Comparison of ENCODE assay signal across 10 cellular contexts in genomic region chr5:141421489-141421855, GRCh38. TPM values are rescaled to one million over a fixed set of nuclear protein-coding genes. Genes with fewer than 3 reads are reported as not detected.
A peak's percentile ranks its signal among the peaks of the same experiment; 100 is the strongest.
DNase-seq lines count a peak whose midpoint lies in the region; ATAC-seq, FAIRE-seq and TF ChIP-seq lines count a peak whose summit lies in the region.
"Had no signal": no experiment of that assay in that cellular context is flagged by ENCODE, and none has a peak within 500 bp of the region (broad histone marks: within the 10 kb centered on the region; RNA-seq: fewer than 3 reads in every experiment).

No MANE protein-coding gene starts in this region.

- no peak for TF ChIP-seq RAD21 in GM12878 (IDR thresholded peaks at IDR 0.05; ENCODE audit: insufficient read depth, low read depth, low read length)

- DNase-seq in GM12891 (ENCODE audit: insufficient read length, low spot score) (no peak), GM12878 (ENCODE audit: low read depth, low spot score) (no peak), memory B cell (ENCODE audit: low spot score in 2 of 2) (no peak), T-helper 9 cell (no peak), left lobe of liver (ENCODE audit: low spot score) (no peak)
- DNase-seq: cerebellar nuclear complex, NCI-H2171 had no signal

- H3K27ac ChIP-seq in ACC112 (ENCODE audit: low read depth, low read length) = no peak overlapping the region
- H3K27ac ChIP-seq in GM12878 (ENCODE audit: control insufficient read depth, insufficient read depth) = no peak overlapping the region

- peaks cover 79% of the 10 kb centered on the region for H3K27me3 ChIP-seq in ACC112 (ENCODE audit: insufficient read depth, low read length)
- no peaks in the 10 kb centered on the region; a peak in 1 of 4 replicates for H3K27me3 ChIP-seq in GM12878 (replicated peaks in 1 of 2; ENCODE audit: control insufficient read depth in 2 of 2, insufficient read depth in 2 of 2, low read length in 1 of 2)

- peak overlapping the region; percentile 72 for H3K27ac Mint-ChIP-seq in memory B cell

- TF ChIP-seq EP300 in GM12878 (IDR thresholded peaks at IDR 0.05; ENCODE audit: borderline replicate concordance in 1 of 2, control insufficient read depth in 1 of 2, low read depth in 2 of 2, low read length in 2 of 2) = no peak

- peaks cover 14% of the 10 kb centered on the region for H3K27me3 Mint-ChIP-seq in memory B cell

- TF ChIP-seq CTCF in GM12878 (IDR thresholded peaks at IDR 0.05 in 2 of 3, conservative IDR thresholded peaks at IDR 0.05 in 1 of 3; ENCODE audit: control insufficient read depth in 2 of 3, extremely low read depth in 1 of 3, insufficient read depth in 1 of 3, low read depth in 3 of 3, low read length in 3 of 3) = no peak

- FAIRE-seq in GM12891 (lab: Jason Lieb, UNC) (peak; percentile 9), GM12878 (lab: Jason Lieb, UNC) (no peak)

- H3K79me2 ChIP-seq in ACC112 (ENCODE audit: control insufficient read depth, insufficient read depth, low read length, unreplicated experiment) (no peaks in the 10 kb centered on the region), GM12878 (ENCODE audit: control insufficient read depth, insufficient read depth, low read length) (no peaks in the 10 kb centered on the region)

- in situ Hi-C loops in GM12878 (cut with MboI) = no loop called here

- peak overlapping the region; percentile 80 for H3K4me3 Mint-ChIP-seq in memory B cell

- H4K20me1 ChIP-seq in GM12878 (ENCODE audit: control insufficient read depth, insufficient read depth) = no peaks in the 10 kb centered on the region

- H2AFZ ChIP-seq in ACC112 (ENCODE audit: low read length, unreplicated experiment) (peak overlapping the region; percentile 92), GM12878 (ENCODE audit: control insufficient read depth, low read depth, low read length) (peak overlapping the region; percentile 98)

- no peaks in the 10 kb centered on the region for H3K4me1 ChIP-seq in ACC112 (ENCODE audit: control insufficient read depth, insufficient read depth, low read length, unreplicated experiment)
- peaks cover 4% of the 10 kb centered on the region; the same call in 1 of the 2 replicates for H3K4me1 ChIP-seq in GM12878 (ENCODE audit: control insufficient read depth, insufficient read depth, low read length)

- peak overlapping the region; percentile 85 for H3K4me3 ChIP-seq in ACC112 (ENCODE audit: low read depth, low read length)
- peak overlapping the region; percentile 76 for H3K4me3 ChIP-seq in GM12878

- 32% methylated on average over 13 of the region's 13 CpGs for WGBS in GM12878 (ENCODE audit: insufficient coverage, insufficient replicate concordance, low lambda C conversion rate, missing lambda C conversion rate)

- BruUV-seq in GM12878 (replicated peaks; lab: Mats Ljungman, UMichigan) = no TSS peak

- TF ChIP-seq POLR2A in GM12891 (IDR thresholded peaks at IDR 0.05; ENCODE audit: low read depth, low read length) (no peak), GM12878 (IDR thresholded peaks at IDR 0.05; ENCODE audit: low read depth, low read length) (no peak)

- H3K9ac ChIP-seq in GM12878 (ENCODE audit: control insufficient read depth, insufficient read depth, low read length) = peak overlapping the region; percentile 64

- RAD21 ChIA-PET in GM12878 (lab: Charles Lee; ENCODE audit: unreplicated experiment) = interaction anchor here (0.6 to 2.6 kb wide), 21 partner anchors 9 to 171 kb away, joined by 3 to 34 read pairs (median 6); partner anchors contain the start of genes PCDHGA10, PCDHGA12, PCDHGB3 and PCDHGC3

- intact Hi-C loops in GM12878 (cut with micrococcal nuclease; ENCODE audit: unreplicated experiment) = loop anchor here (1.0 to 2.0 kb wide), 3 partner anchors 53 to 137 kb away; partner anchors contain the start of gene PCDHGC3

- peaks cover 15% of the 10 kb centered on the region; the same call in 2 of the 3 replicates for H3K9me3 ChIP-seq in GM12878 (replicated peaks; ENCODE audit: control insufficient read depth, insufficient read depth, low read length)

- ATAC-seq in GM12878 (no peak), memory B cell (ENCODE audit: low read depth) (no peak), GM18907 (IDR thresholded peaks at IDR 0.05; ENCODE audit: unreplicated experiment) (no peak), left lobe of liver (no peak), GM21529 (IDR thresholded peaks at IDR 0.05; ENCODE audit: unreplicated experiment) (no peak)

- POLR2A ChIA-PET in GM12878 (lab: Charles Lee) = interaction anchor here (1.0 to 1.2 kb wide), 2 partner anchors 9 to 142 kb away, joined by 3 to 5 read pairs; partner anchors contain the start of gene PCDHGA10

- no peaks in the 10 kb centered on the region for H3K36me3 ChIP-seq in ACC112 (ENCODE audit: insufficient read depth, low read length)
- no peaks in the 10 kb centered on the region for H3K36me3 ChIP-seq in GM12878 (ENCODE audit: control insufficient read depth in 2 of 2, insufficient read depth in 2 of 2, low read length in 1 of 2)

- H3K4me2 ChIP-seq in GM12878 (ENCODE audit: control insufficient read depth, insufficient read depth) = peak overlapping the region; percentile 79

- H3K4me1 Mint-ChIP-seq in memory B cell = peaks cover 4% of the 10 kb centered on the region

- peaks cover 5% of the 10 kb centered on the region for H3K36me3 Mint-ChIP-seq in memory B cell

- peaks cover 15% of the 10 kb centered on the region for H3K9me3 Mint-ChIP-seq in memory B cell

- CTCF ChIA-PET in GM12878 (lab: Yijun Ruan, JAX) = interaction anchor here (0.5 to 10.9 kb wide), 40 partner anchors 9 to 469 kb away, joined by 3 to 245 read pairs (median 5); partner anchors contain the start of genes PCDHGA10, PCDHGA12, PCDHGB3 and PCDHGC3

- SMC1A ChIA-PET in GM12878 (lab: Charles Lee; ENCODE audit: uncharacterized antibody, unreplicated experiment) = interaction anchor here (0.8 to 2.8 kb wide), 25 partner anchors 9 to 176 kb away, joined by 3 to 41 read pairs (median 5); partner anchors contain the start of genes PCDHGA10, PCDHGA12, PCDHGB3 and PCDHGC3

RNA-seq across cellular contexts. Expression of gene PCDHGA11, which starts 0.6 kb away (rescaled TPM):
- polyA plus RNA-seq in GM12891 (2012; ENCODE audit: low read depth, missing spikeins) = 1.0 TPM
- total RNA-seq in GM12878 (2013; cell fraction: nucleolus; rRNA removed) = 12.7 and 14.4 TPM in 2 replicates
- 1.9 and 2.9 TPM in 2 replicates for total RNA-seq in GM12878 (2014; rRNA removed)
- 2.1 and 2.2 TPM in 2 replicates for total RNA-seq in GM12878 (2014; rRNA removed; fragmentation: Illumina TruSeq; extraction: Trizol)
- total RNA-seq in GM12878 (2021) = 3.4 TPM in 2 replicates
- 0.81 TPM for polyA plus RNA-seq in GM12878 (2011; ENCODE audit: low read depth)
- 0.45 and 0.79 TPM in 2 replicates for polyA plus RNA-seq in GM12878 (2011; rRNA removed)
- 0.57 and 0.79 TPM in 2 replicates for polyA plus RNA-seq in GM12878 (2011; cell fraction: cytosol; rRNA removed)
- polyA plus RNA-seq in GM12878 (2011; cell fraction: nucleus; rRNA removed) = 1.4 and 1.7 TPM in 2 replicates
- 1.5 and 1.6 TPM in 2 replicates for polyA plus RNA-seq in GM12878 (2012)
- polyA plus RNA-seq in GM12878 (2014; fragmentation: Illumina TruSeq; extraction: Trizol) = 2.6 and 2.7 TPM in 2 replicates
- under 1 TPM; 0.21 to 0.31 TPM for polyA plus RNA-seq in GM12878 (2014; fragmentation: Nextera tagmentation; extraction: Ambion mirVana)
- 2.1 TPM in 2 replicates for polyA plus RNA-seq in GM12878 (2014; rRNA removed)
- 1 to 10 TPM; 1.9 to 2.7 TPM for polyA plus RNA-seq in GM12878 (2016; fragmentation: Nextera tagmentation; extraction: Ambion mirVana)
- polyA minus RNA-seq in GM12878 (2011; rRNA and poly(A)+ RNA removed) = 1.1 and 2.5 TPM in 2 replicates
- 0.53 and 0.73 TPM in 2 replicates for polyA minus RNA-seq in GM12878 (2011; cell fraction: cytosol; rRNA and poly(A)+ RNA removed)
- 3.3 and 4.7 TPM in 2 replicates for polyA minus RNA-seq in GM12878 (2011; cell fraction: nucleus; rRNA and poly(A)+ RNA removed)
- 0.68 TPM for total RNA-seq in left lobe of liver

RNA-seq across cellular contexts. Expression of gene PCDHGB7, which starts 4.0 kb away (rescaled TPM):
- polyA plus RNA-seq in GM12891 (2012; ENCODE audit: low read depth, missing spikeins) = 0.59 TPM
- 11.5 and 12.0 TPM in 2 replicates for total RNA-seq in GM12878 (2013; cell fraction: nucleolus; rRNA removed)
- total RNA-seq in GM12878 (2014; rRNA removed) (0.49 and 0.68 TPM in 2 replicates), GM12878 (2014; rRNA removed; fragmentation: Illumina TruSeq; extraction: Trizol) (0.72 and 0.74 TPM in 2 replicates), GM12878 (2021) (1.3 and 1.5 TPM in 2 replicates), left lobe of liver (2.0 TPM)
- polyA plus RNA-seq in GM12878 (2011; ENCODE audit: low read depth) = 0.22 TPM
- polyA plus RNA-seq in GM12878 (2011; rRNA removed) (0.20 and 0.27 TPM in 2 replicates), GM12878 (2014; fragmentation: Illumina TruSeq; extraction: Trizol) (0.38 and 0.40 TPM in 2 replicates), GM12878 (2014; fragmentation: Nextera tagmentation; extraction: Ambion mirVana) (not detected), GM12878 (2014; rRNA removed) (0.32 and 0.41 TPM in 2 replicates), GM12878 (2016; fragmentation: Nextera tagmentation; extraction: Ambion mirVana) (under 1 TPM; 0.35 to 0.74 TPM)
- polyA plus RNA-seq in GM12878 (2011; cell fraction: cytosol; rRNA removed) = 0.18 and 0.22 TPM in 2 replicates
- polyA plus RNA-seq in GM12878 (2011; cell fraction: nucleus; rRNA removed) = 1.7 and 2.0 TPM in 2 replicates
- polyA plus RNA-seq in GM12878 (2012) = 0.63 and 0.64 TPM in 2 replicates
- 0.66 and 1.1 TPM in 2 replicates for polyA minus RNA-seq in GM12878 (2011; rRNA and poly(A)+ RNA removed)
- polyA minus RNA-seq in GM12878 (2011; cell fraction: cytosol; rRNA and poly(A)+ RNA removed) = 0.52 TPM in 1 of 2 replicates, not detected in the other
- polyA minus RNA-seq in GM12878 (2011; cell fraction: nucleus; rRNA and poly(A)+ RNA removed) = 2.3 and 2.9 TPM in 2 replicates

RNA-seq across cellular contexts. Expression of gene PCDHGA10, which starts 8.7 kb away (rescaled TPM):
- polyA plus RNA-seq in GM12891 (2012; ENCODE audit: low read depth, missing spikeins) = 0.69 TPM
- 4.7 and 5.0 TPM in 2 replicates for total RNA-seq in GM12878 (2013; cell fraction: nucleolus; rRNA removed)
- total RNA-seq in GM12878 (2014; rRNA removed) (1.6 and 2.2 TPM in 2 replicates), GM12878 (2014; rRNA removed; fragmentation: Illumina TruSeq; extraction: Trizol) (1.5 and 1.6 TPM in 2 replicates), GM12878 (2021) (1.8 and 1.9 TPM in 2 replicates), left lobe of liver (2.2 TPM)
- 0.38 TPM for polyA plus RNA-seq in GM12878 (2011; ENCODE audit: low read depth)
- polyA plus RNA-seq in GM12878 (2011; rRNA removed) (0.26 and 0.39 TPM in 2 replicates), GM12878 (2014; fragmentation: Illumina TruSeq; extraction: Trizol) (0.84 and 1.4 TPM in 2 replicates), GM12878 (2014; fragmentation: Nextera tagmentation; extraction: Ambion mirVana) (under 1 TPM; 0.58 to 0.68 TPM), GM12878 (2014; rRNA removed) (0.77 and 0.94 TPM in 2 replicates), GM12878 (2016; fragmentation: Nextera tagmentation; extraction: Ambion mirVana) (1 to 10 TPM; 1.4 to 1.5 TPM)
- polyA plus RNA-seq in GM12878 (2011; cell fraction: cytosol; rRNA removed) = 0.40 and 0.43 TPM in 2 replicates
- 1.2 and 1.5 TPM in 2 replicates for polyA plus RNA-seq in GM12878 (2011; cell fraction: nucleus; rRNA removed)
- 0.81 and 1.1 TPM in 2 replicates for polyA plus RNA-seq in GM12878 (2012)
- 1.4 and 1.7 TPM in 2 replicates for polyA minus RNA-seq in GM12878 (2011; rRNA and poly(A)+ RNA removed)
- polyA minus RNA-seq in GM12878 (2011; cell fraction: cytosol; rRNA and poly(A)+ RNA removed) = 0.53 and 0.73 TPM in 2 replicates
- 1.8 and 3.0 TPM in 2 replicates for polyA minus RNA-seq in GM12878 (2011; cell fraction: nucleus; rRNA and poly(A)+ RNA removed)

RNA-seq across cellular contexts. Expression of gene PCDHGA12, which starts 8.8 kb away (rescaled TPM):
- polyA plus RNA-seq in GM12891 (2012; ENCODE audit: low read depth, missing spikeins) = not detected
- 9.3 and 10.2 TPM in 2 replicates for total RNA-seq in GM12878 (2013; cell fraction: nucleolus; rRNA removed)
- 0.38 and 0.79 TPM in 2 replicates for total RNA-seq in GM12878 (2014; rRNA removed)
- 0.40 and 0.46 TPM in 2 replicates for total RNA-seq in GM12878 (2014; rRNA removed; fragmentation: Illumina TruSeq; extraction: Trizol)
- 0.46 and 0.72 TPM in 2 replicates for total RNA-seq in GM12878 (2021)
- polyA plus RNA-seq in GM12878 (2011; ENCODE audit: low read depth) = 0.17 TPM
- 0.04 TPM in 2 replicates for polyA plus RNA-seq in GM12878 (2011; rRNA removed)
- polyA plus RNA-seq in GM12878 (2011; cell fraction: cytosol; rRNA removed) = 0.07 and 0.10 TPM in 2 replicates
- polyA plus RNA-seq in GM12878 (2011; cell fraction: nucleus; rRNA removed) = 0.69 and 0.70 TPM in 2 replicates
- 0.26 and 0.36 TPM in 2 replicates for polyA plus RNA-seq in GM12878 (2012)
- 0.11 and 0.18 TPM in 2 replicates for polyA plus RNA-seq in GM12878 (2014; fragmentation: Illumina TruSeq; extraction: Trizol)
- not detected for polyA plus RNA-seq in GM12878 (2014; fragmentation: Nextera tagmentation; extraction: Ambion mirVana)
- polyA plus RNA-seq in GM12878 (2014; rRNA removed) = 0.28 and 0.32 TPM in 2 replicates
- under 1 TPM; 0.16 to 0.48 TPM for polyA plus RNA-seq in GM12878 (2016; fragmentation: Nextera tagmentation; extraction: Ambion mirVana)
- polyA minus RNA-seq in GM12878 (2011; rRNA and poly(A)+ RNA removed) = 0.46 and 0.66 TPM in 2 replicates
- polyA minus RNA-seq in GM12878 (2011; cell fraction: cytosol; rRNA and poly(A)+ RNA removed) = not detected in 2 replicates
- 0.48 and 0.86 TPM in 2 replicates for polyA minus RNA-seq in GM12878 (2011; cell fraction: nucleus; rRNA and poly(A)+ RNA removed)
- total RNA-seq in left lobe of liver = 1.0 TPM

RNA-seq across cellular contexts. Expression of gene PCDHGB6, which starts 13.7 kb away (rescaled TPM):
- polyA plus RNA-seq in GM12891 (2012; ENCODE audit: low read depth, missing spikeins) = 0.04 TPM
- total RNA-seq in GM12878 (2013; cell fraction: nucleolus; rRNA removed) = 1.3 and 2.0 TPM in 2 replicates
- total RNA-seq in GM12878 (2014; rRNA removed) (0.34 and 0.49 TPM in 2 replicates), GM12878 (2014; rRNA removed; fragmentation: Illumina TruSeq; extraction: Trizol) (0.51 and 0.54 TPM in 2 replicates), GM12878 (2021) (0.80 and 1.0 TPM in 2 replicates), left lobe of liver (2.3 TPM)
- 0.46 TPM for polyA plus RNA-seq in GM12878 (2011; ENCODE audit: low read depth)
- polyA plus RNA-seq in GM12878 (2011; rRNA removed) (0.07 and 0.10 TPM in 2 replicates), GM12878 (2014; fragmentation: Illumina TruSeq; extraction: Trizol) (0.34 and 0.54 TPM in 2 replicates), GM12878 (2014; fragmentation: Nextera tagmentation; extraction: Ambion mirVana) (under 1 TPM; 0.07 to 0.10 TPM), GM12878 (2014; rRNA removed) (0.28 and 0.60 TPM in 2 replicates), GM12878 (2016; fragmentation: Nextera tagmentation; extraction: Ambion mirVana) (under 1 TPM; 0.28 TPM)
- 0.04 and 0.07 TPM in 2 replicates for polyA plus RNA-seq in GM12878 (2011; cell fraction: cytosol; rRNA removed)
- polyA plus RNA-seq in GM12878 (2011; cell fraction: nucleus; rRNA removed) = 0.27 and 0.28 TPM in 2 replicates
- 0.28 and 0.44 TPM in 2 replicates for polyA plus RNA-seq in GM12878 (2012)
- polyA minus RNA-seq in GM12878 (2011; rRNA and poly(A)+ RNA removed) = 0.21 and 0.22 TPM in 2 replicates
- polyA minus RNA-seq in GM12878 (2011; cell fraction: cytosol; rRNA and poly(A)+ RNA removed) = not detected in 2 replicates
- 0.12 and 0.38 TPM in 2 replicates for polyA minus RNA-seq in GM12878 (2011; cell fraction: nucleus; rRNA and poly(A)+ RNA removed)
